ENCODE assay signal across 8 cellular contexts in genomic region chr20:49805224-49805876, GRCh38. TPM values are rescaled to one million over a fixed set of nuclear protein-coding genes. Genes with fewer than 3 reads are reported as not detected.
DNase-seq lines count a peak whose midpoint lies in the region; ATAC-seq, FAIRE-seq and TF ChIP-seq lines count a peak whose summit lies in the region.
"Not testable (repeated sequence)": the region's sequence is repeated elsewhere in the genome, so short reads cannot be mapped to it uniquely, and the experiment has no call there.

No MANE protein-coding gene starts in this region.

- not testable (repeated sequence) for H3K9ac ChIP-seq in mammary epithelial cell (ENCODE audit: insufficient read depth, low read length)

- in situ Hi-C loops in mammary epithelial cell (cut with MboI; ENCODE audit: low sequenced_read_pairs in 2 of 2): not testable (repeated sequence)

- H3K36me3 Mint-ChIP-seq in nephron progenitor cell (ENCODE audit: low read depth): not testable (repeated sequence)

- intact Hi-C loops in mammary epithelial cell (cut with micrococcal nuclease): not testable (repeated sequence)

- H3K79me2 ChIP-seq in mammary epithelial cell (ENCODE audit: insufficient read depth, low read length): not testable (repeated sequence)

- not testable (repeated sequence) for H3K27ac ChIP-seq in mammary epithelial cell (ENCODE audit: insufficient read depth, low read depth, low read length)

- not testable (repeated sequence) for BruUV-seq in mammary epithelial cell (replicated peaks; lab: Mats Ljungman, UMichigan)

- not testable (repeated sequence) for H2AFZ ChIP-seq in mammary epithelial cell (ENCODE audit: low read depth, low read length)

- not testable (repeated sequence) for H3K4me1 Mint-ChIP-seq in nephron progenitor cell

- not testable (repeated sequence) for H3K27me3 Mint-ChIP-seq in nephron progenitor cell (ENCODE audit: low read depth, poor library complexity)

- not testable (repeated sequence) for H3K36me3 ChIP-seq in mammary epithelial cell (ENCODE audit: insufficient read depth, low read length)

- WGBS in mammary epithelial cell (ENCODE audit: low coverage, missing lambda C conversion rate): 86% methylated on average over 9 of the region's 11 CpGs

- dilution Hi-C loops in mammary epithelial cell (cut with HindIII; ENCODE audit: low sequenced_read_pairs): not testable (repeated sequence)

- FAIRE-seq in GM12891 (lab: Jason Lieb, UNC): peak; percentile 90
- FAIRE-seq in RCC 7860 (lab: Jason Lieb, UNC): not testable (repeated sequence)

- not testable (repeated sequence) for H3K4me1 ChIP-seq in mammary epithelial cell (ENCODE audit: insufficient read depth, low read length)

- not testable (repeated sequence) for H3K4me3 ChIP-seq in mammary epithelial cell (replicated peaks in 1 of 3; ENCODE audit: insufficient read depth in 1 of 3, low read depth in 2 of 3, low read length in 3 of 3)

- H3K27ac Mint-ChIP-seq in nephron progenitor cell: peak overlapping the region; percentile 29

- not testable (repeated sequence) for H3K27me3 ChIP-seq in mammary epithelial cell (ENCODE audit: insufficient read depth, low read length)

- ATAC-seq in GM21390 (IDR thresholded peaks at IDR 0.05; ENCODE audit: unreplicated experiment): peak; percentile 47
- peak; percentile 46 for ATAC-seq in HG03108 (IDR thresholded peaks at IDR 0.05; ENCODE audit: unreplicated experiment)

- H3K4me3 Mint-ChIP-seq in nephron progenitor cell: not testable (repeated sequence)

- not testable (repeated sequence) for H3K9me3 Mint-ChIP-seq in nephron progenitor cell

- not testable (repeated sequence) for H4K20me1 ChIP-seq in mammary epithelial cell (ENCODE audit: insufficient read depth, low read length)

- DNase-seq in GM12891 (ENCODE audit: insufficient read length, low spot score); nephron progenitor cell: not testable (repeated sequence)
- DNase-seq in RCC 7860 (ENCODE audit: low spot score): peak; percentile 30
- peak; percentile 72 for DNase-seq in activated CD8-positive, alpha-beta memory T cell treated with anti-CD3 and anti-CD28 coated beads, Interleukin-2, amount 50 U/mL, for 48 hours
- peak; percentile 30 for DNase-seq in mammary epithelial cell
- peak; percentile 27 to 77 for DNase-seq in stimulated activated CD8-positive, alpha-beta memory T cell treated with anti-CD3 and anti-CD28 coated beads, Interleukin-7, amount 100 ng/mL, for 48 hours (ENCODE audit: extremely low read depth in 1 of 2, low read depth in 1 of 2)

- CTCF ChIA-PET in mammary epithelial cell (lab: Charles Lee; ENCODE audit: low non-redundant PET): not testable (repeated sequence)

- not testable (repeated sequence) for H3K4me2 ChIP-seq in mammary epithelial cell (ENCODE audit: insufficient read depth, low read depth, low read length)

- not testable (repeated sequence) for TF ChIP-seq POLR2A in GM12891 (IDR thresholded peaks at IDR 0.05; ENCODE audit: low read depth, low read length)

- not testable (repeated sequence) for TF ChIP-seq CTCF in mammary epithelial cell (conservative IDR thresholded peaks at IDR 0.05 in 1 of 2, IDR thresholded peaks at IDR 0.05 in 1 of 2; ENCODE audit: extremely low read depth in 1 of 2, insufficient read depth in 1 of 2, low read depth in 1 of 2, low read length in 2 of 2); nephron progenitor cell (IDR thresholded peaks at IDR 0.05)

- not testable (repeated sequence) for H3K9me3 ChIP-seq in mammary epithelial cell (replicated peaks; ENCODE audit: insufficient read depth, low read length)

RNA-seq across cellular contexts. Expression of gene SLC9A8, which starts 7.3 kb away (rescaled TPM):
- polyA plus RNA-seq in GM12891 (2012; ENCODE audit: low read depth, missing spikeins): 5.8 TPM
- 1 to 10 TPM; 6.8 to 7.7 TPM for total RNA-seq in mammary epithelial cell
- polyA plus RNA-seq in mammary epithelial cell: 1.6 TPM
- polyA minus RNA-seq in mammary epithelial cell: 2.8 TPM
